ENCODE assay signal across 9 cellular contexts in the genomic region with DNA sequence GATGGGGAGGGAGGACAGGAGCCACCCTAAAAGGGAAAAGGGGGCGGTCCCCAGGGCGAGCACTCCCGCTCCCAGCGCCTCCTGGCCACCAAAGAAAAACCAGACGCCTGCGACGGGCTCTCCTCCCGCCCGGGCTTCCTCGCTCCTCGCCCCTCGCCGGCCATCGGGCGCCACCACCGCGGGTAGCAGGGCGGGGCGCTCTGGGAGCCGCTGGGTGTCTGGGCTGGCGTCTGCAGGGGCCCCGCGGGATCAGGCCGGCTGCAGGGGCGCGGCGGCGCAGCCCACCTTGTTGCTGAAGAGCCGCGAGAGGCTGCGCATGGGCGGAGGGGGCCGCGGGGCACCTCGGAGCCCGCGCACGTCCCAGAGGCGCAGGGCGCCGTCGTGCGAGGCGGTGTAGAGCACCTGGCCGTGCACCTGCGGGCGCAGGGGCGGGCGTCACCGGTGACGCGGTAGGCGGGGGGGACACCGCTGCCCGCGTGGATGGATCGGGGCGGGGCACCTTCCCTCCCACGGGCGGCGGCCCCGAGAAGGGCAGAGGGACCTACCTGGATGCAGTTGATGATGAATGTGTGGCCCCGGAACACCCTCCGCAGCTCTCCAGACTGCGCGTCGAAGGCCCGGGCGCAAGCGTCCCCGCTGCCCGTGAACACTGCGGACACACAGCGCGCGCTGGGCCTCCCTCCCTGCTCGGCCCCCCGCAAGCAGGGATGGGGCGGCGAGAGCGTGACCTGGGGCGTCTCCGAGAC. TPM values are rescaled to one million over a fixed set of nuclear protein-coding genes. Genes with fewer than 3 reads are reported as not detected.
A peak's percentile ranks its signal among the peaks of the same experiment; 100 is the strongest.
DNase-seq lines count a peak whose midpoint lies in the region; ATAC-seq lines count a peak whose summit lies in the region.
"Had no signal": no experiment of that assay in that cellular context is flagged by ENCODE, and none has a peak within 500 bp of the region (broad histone marks: within the 10 kb centered on the region; RNA-seq: fewer than 3 reads in every experiment).

No MANE protein-coding gene starts in this region.

- peak; percentile 23 for ATAC-seq in Right ventricle myocardium superior (ENCODE audit: poor library complexity)
- no peak for ATAC-seq in Right ventricle myocardium inferior
- peak; percentile 63 to 77 for ATAC-seq in activated T-cell treated with anti-CD3 and anti-CD28 coated beads, Interleukin-2, amount 50 U/mL, for 4 hours
- peak; percentile 50 for ATAC-seq in stimulated activated naive CD8-positive, alpha-beta T cell treated with anti-CD3 and anti-CD28 coated beads, Interleukin-15, Interleukin-2, amounts not matched to agents 100 U/mL and 50 U/mL, for 24 hours
- no peak for ATAC-seq in HG03045 (IDR thresholded peaks at IDR 0.05; ENCODE audit: unreplicated experiment)

- no peak overlapping the region for H3K4me3 Mint-ChIP-seq in activated T-cell treated with anti-CD3 and anti-CD28 coated beads, Interleukin-2, amount 50 U/mL, for 4 hours
- H3K4me3 Mint-ChIP-seq: neural crest cell had no signal

- H3K9me3 Mint-ChIP-seq in activated T-cell treated with anti-CD3 and anti-CD28 coated beads, Interleukin-2, amount 50 U/mL, for 4 hours: no peaks in the 10 kb centered on the region
- H3K9me3 Mint-ChIP-seq: neural crest cell had no signal

- H3K27me3 Mint-ChIP-seq in activated T-cell treated with anti-CD3 and anti-CD28 coated beads, Interleukin-2, amount 50 U/mL, for 4 hours (ENCODE audit: low read depth): peaks cover 10% of the 10 kb centered on the region

- intact Hi-C loops in Right ventricle myocardium superior (cut with DNase I): no loop called here
- intact Hi-C loops in Right ventricle myocardium inferior (cut with DNase I): no loop called here

- DNase-seq in Right ventricle myocardium superior (no peak), Right ventricle myocardium inferior (ENCODE audit: missing footprints) (no peak), iPS-NIHi7 (ENCODE audit: extremely low spot score) (peak; percentile 88), DMS79 (lab: John Stamatoyannopoulos, UW) (no peak), hypothalamus (lab: John Stamatoyannopoulos, UW) (no peak)
- DNase-seq in activated T-cell treated with anti-CD3 and anti-CD28 coated beads, Interleukin-2, amount 50 U/mL, for 4 hours: peak; percentile 46
- DNase-seq in stimulated activated naive CD8-positive, alpha-beta T cell treated with anti-CD3 and anti-CD28 coated beads, Interleukin-15, Interleukin-2, amounts not matched to agents 100 U/mL and 50 U/mL, for 24 hours: peak; percentile 37

- peaks cover 10% of the 10 kb centered on the region for H3K4me1 Mint-ChIP-seq in activated T-cell treated with anti-CD3 and anti-CD28 coated beads, Interleukin-2, amount 50 U/mL, for 4 hours (ENCODE audit: low read depth)

- peaks cover 11% of the 10 kb centered on the region for H3K36me3 Mint-ChIP-seq in activated T-cell treated with anti-CD3 and anti-CD28 coated beads, Interleukin-2, amount 50 U/mL, for 4 hours (ENCODE audit: insufficient read depth)

RNA-seq across cellular contexts. Expression of a gene that starts 28.3 kb away (rescaled TPM):
- 0.48 TPM for total RNA-seq in Right ventricle myocardium superior
- total RNA-seq in Right ventricle myocardium inferior: 0.41 TPM
- under 1 TPM; 0.27 to 0.46 (median 0.37) TPM for total RNA-seq in activated T-cell treated with anti-CD3 and anti-CD28 coated beads, Interleukin-2, amount 50 U/mL, for 4 hours

RNA-seq across cellular contexts. Expression of a gene that starts 39.9 kb away (rescaled TPM):
- total RNA-seq in Right ventricle myocardium superior (30.8 TPM), Right ventricle myocardium inferior (31.3 TPM)
- 10 to 100 TPM; 25.9 to 26.9 (median 26.5) TPM for total RNA-seq in activated T-cell treated with anti-CD3 and anti-CD28 coated beads, Interleukin-2, amount 50 U/mL, for 4 hours

RNA-seq across cellular contexts. Expression of a gene that starts 58.4 kb away (rescaled TPM):
- total RNA-seq in Right ventricle myocardium superior: 0.43 TPM
- total RNA-seq in Right ventricle myocardium inferior: not detected
- total RNA-seq in activated T-cell treated with anti-CD3 and anti-CD28 coated beads, Interleukin-2, amount 50 U/mL, for 4 hours: not detected

Comparison
In these comparisons a context has a peak if more than half of its experiments do, and no peak if none do; other contexts are left out.
1. ATAC-seq: peak in Right ventricle myocardium superior (single experiment), activated T-cell treated with anti-CD3 and anti-CD28 coated beads, Interleukin-2, amount 50 U/mL, for 4 hours (2 of 2) and stimulated activated naive CD8-positive, alpha-beta T cell treated with anti-CD3 and anti-CD28 coated beads, Interleukin-15, Interleukin-2, amounts not matched to agents 100 U/mL and 50 U/mL, for 24 hours (single experiment); none in Right ventricle myocardium inferior (single experiment) and HG03045 (single experiment).
2. DNase-seq: peak in activated T-cell treated with anti-CD3 and anti-CD28 coated beads, Interleukin-2, amount 50 U/mL, for 4 hours (single experiment), iPS-NIHi7 (single experiment) and stimulated activated naive CD8-positive, alpha-beta T cell treated with anti-CD3 and anti-CD28 coated beads, Interleukin-15, Interleukin-2, amounts not matched to agents 100 U/mL and 50 U/mL, for 24 hours (single experiment); none in Right ventricle myocardium superior (single experiment), Right ventricle myocardium inferior (single experiment), DMS79 (single experiment) and hypothalamus (0 of 51).